In the genomic region with DNA sequence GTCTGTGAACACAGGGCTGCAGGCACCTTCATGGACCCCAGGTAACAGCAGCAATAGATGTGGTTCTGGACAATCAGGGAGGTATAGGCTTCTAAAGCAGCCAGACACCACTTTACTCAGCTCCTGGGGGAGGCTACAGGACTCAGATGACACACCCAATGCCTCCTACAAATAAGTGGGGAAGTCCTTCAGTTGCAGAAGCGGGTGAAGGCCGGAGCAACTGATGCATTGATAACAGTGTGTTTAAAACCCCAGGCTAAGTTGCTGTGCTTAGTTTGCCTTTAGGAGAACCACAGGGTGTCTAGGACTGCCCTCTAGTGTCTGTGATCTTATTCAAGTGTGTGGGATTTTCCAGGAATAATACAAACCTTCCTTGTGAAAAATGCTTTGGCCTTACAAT, we compare ENCODE assay signal across 8 cellular contexts. TPM values are rescaled to one million over a fixed set of nuclear protein-coding genes. Genes with fewer than 3 reads are reported as not detected.
DNase-seq lines count a peak whose midpoint lies in the region; ATAC-seq and TF ChIP-seq lines count a peak whose summit lies in the region.

No MANE protein-coding gene starts in this region.

- H4K20me1 ChIP-seq in BLaER1, result no peaks in the 10 kb centered on the region
- H4K20me1 ChIP-seq in osteoblast (ENCODE audit: insufficient read depth, low read length), result no peaks in the 10 kb centered on the region

- H3K4me2 ChIP-seq in BLaER1 (peak overlapping the region; percentile 29), osteoblast (ENCODE audit: insufficient read depth, low read length) (no peak overlapping the region)

- H3K9ac ChIP-seq in BLaER1, result no peak overlapping the region

- DNase-seq in OCI-M2 (lab: John Stamatoyannopoulos, UW; ENCODE audit: unreplicated experiment), result peak; percentile 7
- DNase-seq in erythroblast (lab: John Stamatoyannopoulos, UW), result peak; percentile 63 to 65
- DNase-seq in osteoblast (ENCODE audit: insufficient read length, low spot score, missing footprints), result peak; percentile 93
- no peak for DNase-seq in ureter (ENCODE audit: low spot score)
- no peak for DNase-seq in activated CD4-positive, CD25-positive, alpha-beta regulatory T cell (lab: John Stamatoyannopoulos, UW)

- H3K27me3 ChIP-seq in BLaER1, result no peaks in the 10 kb centered on the region
- H3K27me3 ChIP-seq in osteoblast (ENCODE audit: insufficient read depth, low read length), result peaks cover 19% of the 10 kb centered on the region

- H3K9me3 ChIP-seq in BLaER1 (0 out of 2 replicates have a peak, but pooled peaks cover 6% of the 10 kb centered on the region), osteoblast (ENCODE audit: low read depth, low read length) (peaks cover 2% of the 10 kb centered on the region)

- no peaks in the 10 kb centered on the region for H3K36me3 ChIP-seq in BLaER1
- H3K36me3 ChIP-seq in osteoblast (ENCODE audit: insufficient read depth, low read length), result no peaks in the 10 kb centered on the region

- peak; percentile 47 for ATAC-seq in GM21515 (IDR thresholded peaks at IDR 0.05; ENCODE audit: unreplicated experiment)
- no peak for ATAC-seq in HG02840 (IDR thresholded peaks at IDR 0.05; ENCODE audit: low FRiP score, unreplicated experiment)

- H3K4me3 ChIP-seq in BLaER1, result no peak overlapping the region
- no peak overlapping the region for H3K4me3 ChIP-seq in osteoblast (ENCODE audit: insufficient read depth, low read length)

- no peak overlapping the region for H2AFZ ChIP-seq in osteoblast (ENCODE audit: low read length)

- no peaks in the 10 kb centered on the region for H3K79me2 ChIP-seq in osteoblast (ENCODE audit: insufficient read depth, low read length)

- peak; percentile 71 for TF ChIP-seq CTCF in osteoblast (IDR thresholded peaks at IDR 0.05; ENCODE audit: extremely low read depth, low read depth, low read length)

- peaks cover 38% of the 10 kb centered on the region for H3K4me1 ChIP-seq in BLaER1
- no peaks in the 10 kb centered on the region for H3K4me1 ChIP-seq in osteoblast (ENCODE audit: insufficient read depth, low read length)

- H3K27ac ChIP-seq in BLaER1, result no peak overlapping the region
- no peak overlapping the region for H3K27ac ChIP-seq in osteoblast (ENCODE audit: low read depth, low read length)

- TF ChIP-seq POLR2A in erythroblast (IDR thresholded peaks at IDR 0.05; ENCODE audit: low read length), result no peak

RNA-seq across cellular contexts. Expression of gene ITGA8, which starts 5.9 kb away (rescaled TPM):
- total RNA-seq in osteoblast (1.2 and 2.5 TPM in 2 replicates), ureter (58.6 TPM)

Comparison
In these comparisons a context has a peak if more than half of its experiments do, and no peak if none do; other contexts are left out.
1. DNase-seq: peak in OCI-M2 (single experiment), erythroblast (2 of 2) and osteoblast (single experiment); none in ureter (single experiment) and activated CD4-positive, CD25-positive, alpha-beta regulatory T cell (0 of 4).
2. RNA of gene ITGA8, which starts 5.9 kb away (total RNA-seq): 58.6 TPM in ureter (single experiment); 1.2 to 2.5 TPM in osteoblast; every median in the first group is over 10 times any median in the second.